29 cellular contexts compared by ENCODE assay signal in genomic region chr15:51491941-51492340, GRCh38.
"Had no signal": no experiment of that assay in that cellular context is flagged by ENCODE, and none has a peak within 500 bp of the region (broad histone marks: within the 10 kb centered on the region; RNA-seq: fewer than 3 reads in every experiment).

No MANE protein-coding gene starts in this region.

- H3K4me1 Mint-ChIP-seq: activated CD4-positive, alpha-beta memory T cell treated with anti-CD3 and anti-CD28 coated beads, Interleukin-2, amount 10 ng/mL, durations not matched to agents 7 days and 5 days; brain; WTC11 had no signal

- H3K4me1 ChIP-seq: ascending aorta, breast epithelium, colonic mucosa, esophagus squamous epithelium had no signal

- H3K27ac ChIP-seq: ascending aorta, breast epithelium, cardiac muscle cell, colonic mucosa, epithelial cell of prostate, esophagus squamous epithelium, VCaP had no signal

- ATAC-seq: activated naive CD4-positive, alpha-beta T cell treated with anti-CD3 and anti-CD28 coated beads, Interleukin-2, amount 50 U/mL, for 72 hours; activated T-cell treated with anti-CD3 and anti-CD28 coated beads, Interleukin-2, amount 50 U/mL, for 72 hours; WTC11 had no signal

- H3K27me3 Mint-ChIP-seq: activated CD4-positive, alpha-beta memory T cell treated with anti-CD3 and anti-CD28 coated beads, Interleukin-2, amount 10 ng/mL, durations not matched to agents 7 days and 5 days; activated CD4-positive, alpha-beta T cell treated with anti-CD3 and anti-CD28 coated beads, Interleukin-2, amount 10 ng/mL, durations not matched to agents 7 days and 5 days; activated naive CD4-positive, alpha-beta T cell treated with anti-CD3 and anti-CD28 coated beads, Interleukin-2, amount 10 ng/mL, durations not matched to agents 7 days and 5 days; activated naive CD8-positive, alpha-beta T cell treated with anti-CD3 and anti-CD28 coated beads, Interleukin-2, amount 10 ng/mL, durations not matched to agents 7 days and 5 days; activated T-cell treated with anti-CD3 and anti-CD28 coated beads, Interleukin-2, amount 50 U/mL, for 24 hours; brain had no signal

- H3K4me3 ChIP-seq: ascending aorta, breast epithelium, cardiac muscle cell, colonic mucosa, esophagus squamous epithelium had no signal

- H3K27me3 ChIP-seq: ascending aorta, breast epithelium, cardiac muscle cell, colonic mucosa, esophagus squamous epithelium had no signal

- H3K27ac Mint-ChIP-seq: activated CD4-positive, alpha-beta memory T cell treated with anti-CD3 and anti-CD28 coated beads, Interleukin-2, amount 10 ng/mL, durations not matched to agents 7 days and 5 days; activated CD4-positive, alpha-beta T cell treated with anti-CD3 and anti-CD28 coated beads, Interleukin-2, amount 10 ng/mL, durations not matched to agents 7 days and 5 days; activated naive CD4-positive, alpha-beta T cell treated with anti-CD3 and anti-CD28 coated beads, Interleukin-2, amount 10 ng/mL, durations not matched to agents 7 days and 5 days; activated naive CD4-positive, alpha-beta T cell treated with anti-CD3 and anti-CD28 coated beads, Interleukin-2, amount 50 U/mL, for 72 hours; activated naive CD8-positive, alpha-beta T cell treated with anti-CD3 and anti-CD28 coated beads, Interleukin-2, amount 10 ng/mL, durations not matched to agents 7 days and 5 days; activated T-cell treated with anti-CD3 and anti-CD28 coated beads, Interleukin-2, amount 50 U/mL, for 24 hours; activated T-cell treated with anti-CD3 and anti-CD28 coated beads, Interleukin-2, amount 50 U/mL, for 72 hours; WTC11 had no signal

- H3K4me3 Mint-ChIP-seq: activated CD4-positive, alpha-beta memory T cell treated with anti-CD3 and anti-CD28 coated beads, Interleukin-2, amount 10 ng/mL, durations not matched to agents 7 days and 5 days; activated CD4-positive, alpha-beta T cell treated with anti-CD3 and anti-CD28 coated beads, Interleukin-2, amount 10 ng/mL, durations not matched to agents 7 days and 5 days; activated naive CD4-positive, alpha-beta T cell treated with anti-CD3 and anti-CD28 coated beads, Interleukin-2, amount 10 ng/mL, durations not matched to agents 7 days and 5 days; activated naive CD8-positive, alpha-beta T cell treated with anti-CD3 and anti-CD28 coated beads, Interleukin-2, amount 10 ng/mL, durations not matched to agents 7 days and 5 days; activated T-cell treated with anti-CD3 and anti-CD28 coated beads, Interleukin-2, amount 50 U/mL, for 24 hours; activated T-cell treated with anti-CD3 and anti-CD28 coated beads, Interleukin-2, amount 50 U/mL, for 72 hours; brain; WTC11 had no signal

- H3K9me3 Mint-ChIP-seq: activated naive CD4-positive, alpha-beta T cell treated with anti-CD3 and anti-CD28 coated beads, Interleukin-2, amount 10 ng/mL, durations not matched to agents 7 days and 5 days; activated naive CD4-positive, alpha-beta T cell treated with anti-CD3 and anti-CD28 coated beads, Interleukin-2, amount 50 U/mL, for 72 hours; activated naive CD8-positive, alpha-beta T cell treated with anti-CD3 and anti-CD28 coated beads, Interleukin-2, amount 10 ng/mL, durations not matched to agents 7 days and 5 days; activated T-cell treated with anti-CD3 and anti-CD28 coated beads, Interleukin-2, amount 50 U/mL, for 24 hours; activated T-cell treated with anti-CD3 and anti-CD28 coated beads, Interleukin-2, amount 50 U/mL, for 72 hours; WTC11 had no signal

- H3K9me3 ChIP-seq: ascending aorta, breast epithelium, colonic mucosa, esophagus squamous epithelium had no signal

- DNase-seq: activated CD4-positive, alpha-beta memory T cell treated with anti-CD3 and anti-CD28 coated beads, Interleukin-2, amount 10 ng/mL, durations not matched to agents 7 days and 5 days; activated CD4-positive, alpha-beta T cell treated with anti-CD3 and anti-CD28 coated beads for 1 hour; activated CD4-positive, alpha-beta T cell treated with anti-CD3 and anti-CD28 coated beads for 4 hours; activated CD4-positive, alpha-beta T cell treated with anti-CD3 and anti-CD28 coated beads, Interleukin-2, amount 10 ng/mL, durations not matched to agents 7 days and 5 days; activated CD4-positive, alpha-beta T cell treated with anti-CD3 and anti-CD28 coated beads, Interleukin-2, amount 50 U/mL, for 4 hours; activated CD8-positive, alpha-beta memory T cell treated with anti-CD3 and anti-CD28 coated beads, Interleukin-2, amount 50 U/mL, for 48 hours; activated gamma-delta T cell; activated naive CD4-positive, alpha-beta T cell; activated naive CD4-positive, alpha-beta T cell treated with anti-CD3 and anti-CD28 coated beads, Interleukin-2, amount 10 ng/mL, durations not matched to agents 7 days and 5 days; activated naive CD8-positive, alpha-beta T cell treated with anti-CD3 and anti-CD28 coated beads, Interleukin-2, amount 10 ng/mL, durations not matched to agents 7 days and 5 days; activated T-cell treated with anti-CD3 and anti-CD28 coated beads for 4 hours; activated T-cell treated with anti-CD3 and anti-CD28 coated beads, Interleukin-2, amount 50 U/mL, for 24 hours; activated T-cell treated with anti-CD3 and anti-CD28 coated beads, Interleukin-2, amount 50 U/mL, for 72 hours; central memory CD4-positive, alpha-beta T cell; cerebellar nuclear complex; colonic mucosa; effector CD8-positive, alpha-beta T cell; esophagus squamous epithelium; foreskin melanocyte; head of caudate nucleus; T-helper 2 cell had no signal

- H3K36me3 ChIP-seq: breast epithelium, colonic mucosa had no signal
